ENCODE assay signal across 18 cellular contexts in the genomic region with DNA sequence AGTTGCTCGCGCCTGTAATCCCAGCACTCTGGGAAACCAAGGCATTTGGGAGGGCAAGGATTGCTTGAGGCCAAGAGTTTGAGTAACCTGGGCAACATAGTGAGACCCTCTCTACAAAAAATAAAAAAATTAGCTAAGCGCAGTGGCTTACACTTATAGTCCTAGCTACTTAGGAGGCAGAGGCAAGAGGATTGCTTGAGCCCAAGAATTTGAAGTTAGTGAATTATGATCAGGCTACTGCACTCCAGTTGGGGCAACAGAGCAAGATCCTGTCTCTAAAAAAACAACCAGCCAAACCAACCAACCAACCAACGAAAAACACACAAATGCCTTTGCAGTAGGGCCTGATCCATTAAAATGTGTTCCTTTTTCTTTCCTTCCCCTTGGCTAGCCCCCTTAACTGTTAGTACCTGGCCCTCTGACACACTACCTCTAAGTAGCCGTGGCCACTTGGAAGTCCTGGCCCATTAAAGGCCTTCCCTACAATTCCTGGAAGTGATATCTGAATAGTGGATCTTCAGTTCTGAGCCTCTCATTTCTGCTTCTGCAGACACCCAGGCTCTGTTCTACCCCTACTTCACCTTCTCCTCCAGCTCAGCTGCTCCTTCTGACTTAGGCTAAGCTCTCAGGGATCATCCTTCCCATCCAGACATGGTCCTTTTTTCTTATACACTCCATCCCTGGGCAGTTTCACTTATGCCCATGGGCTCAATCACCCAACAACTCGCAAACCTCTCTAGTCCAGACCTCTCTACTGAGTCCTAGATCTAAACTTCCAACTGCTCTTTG.
"Had no signal": no experiment of that assay in that cellular context is flagged by ENCODE, and none has a peak within 500 bp of the region (broad histone marks: within the 10 kb centered on the region; RNA-seq: fewer than 3 reads in every experiment).

No MANE protein-coding gene starts in this region.

- H3K27ac Mint-ChIP-seq: T-helper 2 cell treated with Interferon-gamma antibody and Interleukin-4, amounts not matched to agents 5 μg/mL and 100 μg/mL, for 36 hours had no signal

- DNase-seq: activated CD4-positive, alpha-beta T cell treated with anti-CD3 and anti-CD28 coated beads for 4 hours; activated effector memory CD4-positive, alpha-beta T cell treated with anti-CD3 and anti-CD28 coated beads, Interleukin-2, amount 50 U/mL, for 16 hours; foreskin melanocyte; head of caudate nucleus; left cardiac atrium; lower lobe of right lung; midbrain; naive B cell; occipital lobe; stimulated activated CD4-positive, alpha-beta T cell treated with anti-CD3 and anti-CD28 coated beads, Interleukin-1b, Interleukin-23, amount 100 ng/mL, for 48 hours; stimulated activated naive CD4-positive, alpha-beta T cell; upper lobe of left lung had no signal

- H3K9me3 Mint-ChIP-seq: T-helper 2 cell treated with Interferon-gamma antibody and Interleukin-4, amounts not matched to agents 5 μg/mL and 100 μg/mL, for 36 hours had no signal

- H3K27me3 Mint-ChIP-seq: naive B cell had no signal

- H3K4me3 ChIP-seq: cardiac muscle cell, lower lobe of right lung, prostate gland, spleen, suprapubic skin, upper lobe of left lung had no signal

- H3K4me1 ChIP-seq: prostate gland had no signal

- H3K27me3 ChIP-seq: cardiac muscle cell, spleen, suprapubic skin, upper lobe of left lung had no signal

- H3K27ac ChIP-seq: cardiac muscle cell, lower lobe of right lung, prostate gland, spleen, suprapubic skin, upper lobe of left lung had no signal

- H3K4me3 Mint-ChIP-seq: T-helper 2 cell treated with Interferon-gamma antibody and Interleukin-4, amounts not matched to agents 5 μg/mL and 100 μg/mL, for 36 hours had no signal

- H3K9me3 ChIP-seq: lower lobe of right lung, prostate gland, spleen, suprapubic skin, upper lobe of left lung had no signal

- ATAC-seq: left cardiac atrium, lower lobe of right lung, sciatic nerve had no signal
